In genomic region chr11:43419460-43419859, GRCh38 we compare ENCODE assay signal across 8 cellular contexts.
DNase-seq lines count a peak whose midpoint lies in the region; ATAC-seq, FAIRE-seq and TF ChIP-seq lines count a peak whose summit lies in the region.

No MANE protein-coding gene starts in this region.

- no peaks in the 10 kb centered on the region for H3K4me1 Mint-ChIP-seq in CD4-positive, alpha-beta memory T cell

- POLR2A ChIA-PET in CD4-positive, alpha-beta memory T cell (lab: Charles Lee; ENCODE audit: partially characterized antibody) = no interaction called here

- peak; percentile 68 for TF ChIP-seq CTCF in fibroblast of pulmonary artery (IDR thresholded peaks at IDR 0.05; ENCODE audit: low read length, missing control alignments)

- no peak overlapping the region for H3K4me3 ChIP-seq in CD4-positive, alpha-beta memory T cell (ENCODE audit: low read length in 2 of 2)
- no peak overlapping the region for H3K4me3 ChIP-seq in Jurkat, Clone E6-1 (ENCODE audit: low read length)
- H3K4me3 ChIP-seq in fibroblast of pulmonary artery (replicated peaks; ENCODE audit: low read depth, low read length) = no peak overlapping the region

- ATAC-seq in GM19397 (IDR thresholded peaks at IDR 0.05; ENCODE audit: unreplicated experiment) = no peak
- ATAC-seq in GM21447 (IDR thresholded peaks at IDR 0.05; ENCODE audit: unreplicated experiment) = no peak

- no peak overlapping the region for H3K4me3 Mint-ChIP-seq in CD4-positive, alpha-beta memory T cell

- CTCF ChIA-PET in CD4-positive, alpha-beta memory T cell (lab: Charles Lee; ENCODE audit: partially characterized antibody) = interaction anchor here (1.0 to 1.7 kb wide), 5 partner anchors 9 to 61 kb away, joined by 3 to 4 read pairs (median 3); partner anchors contain the start of gene TTC17

- no peaks in the 10 kb centered on the region for H3K27me3 ChIP-seq in CD4-positive, alpha-beta memory T cell (ENCODE audit: insufficient read depth, low read length)

- H3K9me3 Mint-ChIP-seq in CD4-positive, alpha-beta memory T cell = no peaks in the 10 kb centered on the region

- H3K27me3 Mint-ChIP-seq in CD4-positive, alpha-beta memory T cell = no peaks in the 10 kb centered on the region

- peak; percentile 67 for FAIRE-seq in GM12892 (lab: Jason Lieb, UNC)
- peak; percentile 77 for FAIRE-seq in TTC549 (lab: Jason Lieb, UNC)

- no peaks in the 10 kb centered on the region for H3K9me3 ChIP-seq in CD4-positive, alpha-beta memory T cell (ENCODE audit: control insufficient read depth in 1 of 2, low read length in 2 of 2)

- TF ChIP-seq POLR2A in GM12892 (IDR thresholded peaks at IDR 0.05; ENCODE audit: low read depth, low read length) = no peak

- no peak overlapping the region for H3K27ac Mint-ChIP-seq in CD4-positive, alpha-beta memory T cell

- H3K36me3 Mint-ChIP-seq in CD4-positive, alpha-beta memory T cell = peaks cover 16 to 28% of the 10 kb centered on the region in 2 donors

- no peak overlapping the region for H3K27ac ChIP-seq in CD4-positive, alpha-beta memory T cell (ENCODE audit: low read depth, low read length)

- peaks cover 8% of the 10 kb centered on the region for H3K36me3 ChIP-seq in CD4-positive, alpha-beta memory T cell (ENCODE audit: insufficient read depth, low read length)

- H3K4me1 ChIP-seq in CD4-positive, alpha-beta memory T cell (ENCODE audit: insufficient read depth, low read length) = no peaks in the 10 kb centered on the region

- intact Hi-C loops in CD4-positive, alpha-beta memory T cell (cut with micrococcal nuclease) = no loop called here

- peak in 3 of 5 donors; percentile 2 to 19 (median 8) for DNase-seq in CD4-positive, alpha-beta memory T cell
- DNase-seq in GM12892 (ENCODE audit: insufficient read length) = no peak
- DNase-seq in Jurkat, Clone E6-1 (ENCODE audit: low read depth, low spot score) = peak; percentile 31
- peak; percentile 62 for DNase-seq in fibroblast of pulmonary artery (ENCODE audit: low read depth)
- DNase-seq in renal cortical epithelial cell (ENCODE audit: low read depth) = peak; percentile 53
